8 cellular contexts compared by ENCODE assay signal in the genomic region with DNA sequence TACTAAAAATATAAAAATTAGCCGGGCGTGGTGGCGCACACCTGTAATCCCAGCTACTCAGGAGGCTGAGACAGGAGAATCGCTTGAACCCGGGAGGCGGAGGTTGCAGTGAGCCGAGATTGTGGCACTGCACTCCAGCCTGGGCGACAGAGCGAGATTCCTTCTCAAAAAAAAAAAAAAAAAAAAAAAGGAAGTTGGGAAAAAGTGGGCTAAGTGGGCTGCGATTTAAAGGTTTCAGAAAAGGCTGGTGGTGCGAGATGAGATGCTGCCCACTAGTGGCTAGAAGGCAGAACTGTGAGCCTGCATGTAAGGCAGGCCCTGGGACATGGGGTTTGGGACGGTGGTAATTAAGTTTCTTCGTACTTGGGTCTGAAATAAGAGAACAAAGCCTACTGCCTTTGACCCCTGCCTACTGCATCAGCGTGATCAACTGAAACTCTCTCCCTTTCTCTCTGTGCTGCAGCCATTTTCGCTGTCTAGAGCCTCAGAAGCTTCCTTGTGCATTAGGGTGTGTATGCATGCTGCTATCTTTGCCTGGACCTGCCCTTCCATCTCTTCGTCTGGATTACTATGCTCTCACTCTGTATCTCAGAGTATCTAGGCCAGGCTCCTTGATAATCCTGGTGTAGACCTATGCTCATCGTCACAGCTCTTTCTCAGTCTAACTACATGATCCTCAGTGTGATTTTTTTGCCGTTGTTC. TPM values are rescaled to one million over a fixed set of nuclear protein-coding genes. Genes with fewer than 3 reads are reported as not detected.
DNase-seq lines count a peak whose midpoint lies in the region; ATAC-seq, FAIRE-seq and TF ChIP-seq lines count a peak whose summit lies in the region.

No MANE protein-coding gene starts in this region.

- peaks cover 24% of the 10 kb centered on the region for H3K27me3 Mint-ChIP-seq in central memory CD8-positive, alpha-beta T cell

- no peak overlapping the region for H3K27ac Mint-ChIP-seq in central memory CD8-positive, alpha-beta T cell (ENCODE audit: low read depth)

- peak; percentile 49 for ATAC-seq in central memory CD8-positive, alpha-beta T cell (replicated peaks; ENCODE audit: extremely low read depth, poor library complexity, severe bottlenecking)

- POLR2A ChIA-PET in AG04450 (lab: Yijun Ruan, JAX) = no interaction called here

- H3K4me1 Mint-ChIP-seq in central memory CD8-positive, alpha-beta T cell = peaks cover 27% of the 10 kb centered on the region

- FAIRE-seq in GM12891 (lab: Jason Lieb, UNC) = peak; percentile 82

- no peak overlapping the region for H3K4me3 Mint-ChIP-seq in central memory CD8-positive, alpha-beta T cell

- H3K27me3 ChIP-seq in AG04450 (ENCODE audit: control insufficient read depth, insufficient read depth, low read length) = peaks cover 40% of the 10 kb centered on the region

- H3K27ac ChIP-seq in AG04450 (ENCODE audit: low read depth, low read length) = no peak overlapping the region

- H3K4me3 ChIP-seq in AG04450 (ENCODE audit: low read depth, low read length) = no peak overlapping the region

- peak; percentile 96 for TF ChIP-seq CTCF in AG04450 (IDR thresholded peaks at IDR 0.05; ENCODE audit: low read depth, low read length)

- TF ChIP-seq POLR2A in GM12891 (IDR thresholded peaks at IDR 0.05; ENCODE audit: low read depth, low read length) = no peak

- no peaks in the 10 kb centered on the region for H3K9me3 ChIP-seq in AG04450 (ENCODE audit: control insufficient read depth, insufficient read depth, low read length)

- CTCF ChIA-PET in AG04450 (lab: Charles Lee) = interaction anchor here (0.6 to 12.8 kb wide), 17 partner anchors 12 to 1021 kb away, joined by 3 to 244 read pairs (median 4); partner anchors contain the start of genes PLEKHA6 and PRELP

- H3K36me3 Mint-ChIP-seq in central memory CD8-positive, alpha-beta T cell (ENCODE audit: insufficient read depth) = peaks cover 2% of the 10 kb centered on the region

- no peak for DNase-seq in AG04450 (ENCODE audit: low read depth, low spot score)
- DNase-seq in GM12891 (ENCODE audit: insufficient read length, low spot score) = peak; percentile 73
- peak; percentile 83 for DNase-seq in NCI-H2171 treated with DMSO at 0.1 percent for 48 hours (lab: John Stamatoyannopoulos, UW)
- peak; percentile 37 for DNase-seq in activated CD4-positive, CD25-positive, alpha-beta regulatory T cell treated with anti-CD3 and anti-CD28 coated beads, Interleukin-2, amount 50 U/mL, for 16 hours (ENCODE audit: low read depth, low spot score)
- DNase-seq in central memory CD8-positive, alpha-beta T cell (ENCODE audit: low spot score in 2 of 2) = peak; percentile 37 to 40
- peak; percentile 86 for DNase-seq in left kidney (ENCODE audit: low read depth, low spot score)
- DNase-seq in stimulated activated CD8-positive, alpha-beta memory T cell treated with anti-CD3 and anti-CD28 coated beads, Interleukin-4, amount 100 ng/mL, for 48 hours = peak; percentile 67
- DNase-seq in occipital lobe (lab: John Stamatoyannopoulos, UW) = no peak

- H3K9me3 Mint-ChIP-seq in central memory CD8-positive, alpha-beta T cell = no peaks in the 10 kb centered on the region

TF ChIP-seq in GM12891, 5 proteins besides CTCF, POLR2A, EP300 and RAD21:
- TF ChIP-seq POLR2AphosphoS5 (IDR thresholded peaks at IDR 0.05; ENCODE audit: low read depth, low read length) (no peak), TAF1 (IDR thresholded peaks at IDR 0.05; ENCODE audit: low read depth, low read length) (no peak), PAX5 (IDR thresholded peaks at IDR 0.05; ENCODE audit: insufficient read depth, low read length, severe bottlenecking) (no peak), SPI1 (IDR thresholded peaks at IDR 0.05; ENCODE audit: low read depth, low read length) (peak; percentile 24; the same call in 1 of the 2 replicates), POU2F2 (IDR thresholded peaks at IDR 0.05; ENCODE audit: low read depth, low read length) (no peak)

RNA-seq across cellular contexts. Expression of gene FMOD, which starts 12.4 kb away (rescaled TPM):
- 5.4 and 6.6 TPM in 2 replicates for polyA plus RNA-seq in AG04450 (2011; rRNA removed)
- 1.3 and 2.0 TPM in 2 replicates for polyA minus RNA-seq in AG04450 (2011; rRNA and poly(A)+ RNA removed)
- polyA plus RNA-seq in GM12891 (2012; ENCODE audit: low read depth, missing spikeins) = 0.32 TPM
- total RNA-seq in occipital lobe = 1.1 TPM

RNA-seq across cellular contexts. Expression of gene BTG2, which starts 33.2 kb away (rescaled TPM):
- polyA plus RNA-seq in AG04450 (2011; rRNA removed) = 34.7 and 36.5 TPM in 2 replicates
- polyA minus RNA-seq in AG04450 (2011; rRNA and poly(A)+ RNA removed) = 27.0 and 29.3 TPM in 2 replicates
- 29.7 TPM for polyA plus RNA-seq in GM12891 (2012; ENCODE audit: low read depth, missing spikeins)
- total RNA-seq in occipital lobe = 13.9 TPM

Comparison
In these comparisons a context has a peak if more than half of its experiments do, and no peak if none do; other contexts are left out.
1. DNase-seq: peak in GM12891 (single experiment), NCI-H2171 treated with DMSO at 0.1 percent for 48 hours (single experiment), activated CD4-positive, CD25-positive, alpha-beta regulatory T cell treated with anti-CD3 and anti-CD28 coated beads, Interleukin-2, amount 50 U/mL, for 16 hours (single experiment), central memory CD8-positive, alpha-beta T cell (2 of 2), left kidney (single experiment) and stimulated activated CD8-positive, alpha-beta memory T cell treated with anti-CD3 and anti-CD28 coated beads, Interleukin-4, amount 100 ng/mL, for 48 hours (single experiment); none in AG04450 (single experiment) and occipital lobe (single experiment).